In the genomic region with DNA sequence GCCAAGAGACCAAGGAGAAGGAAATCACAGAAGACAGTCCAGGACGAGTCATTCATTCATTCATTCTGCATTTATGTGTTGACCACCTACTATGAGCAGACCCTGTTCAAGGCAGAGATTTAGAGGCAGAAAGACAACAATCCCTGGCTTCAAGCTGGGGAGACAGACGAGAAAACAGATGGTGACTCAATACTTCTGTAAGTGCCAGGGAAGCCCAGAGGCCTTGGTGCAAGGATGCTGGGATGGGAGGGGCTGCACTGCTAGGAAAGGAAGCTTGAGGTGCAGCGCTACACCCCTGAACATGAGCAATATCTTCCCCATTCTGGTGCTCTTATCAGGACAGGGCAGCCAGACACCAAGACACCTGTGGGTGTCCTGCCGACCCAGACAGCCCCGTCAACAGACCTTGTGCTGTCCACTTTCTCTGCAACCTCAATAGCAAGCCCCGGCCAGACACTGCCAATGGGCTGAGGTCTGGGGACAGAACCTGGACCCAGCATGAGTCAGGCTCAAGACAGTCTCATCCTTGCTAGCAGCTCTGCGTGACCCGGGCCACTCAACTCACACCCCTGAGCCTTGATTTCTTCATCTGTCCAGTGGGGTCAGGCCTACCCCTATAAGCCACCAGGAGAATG, we compare ENCODE assay signal across 11 cellular contexts.
A peak's percentile ranks its signal among the peaks of the same experiment; 100 is the strongest.
DNase-seq lines count a peak whose midpoint lies in the region; ATAC-seq and TF ChIP-seq lines count a peak whose summit lies in the region.
"Had no signal": no experiment of that assay in that cellular context is flagged by ENCODE, and none has a peak within 500 bp of the region (broad histone marks: within the 10 kb centered on the region; RNA-seq: fewer than 3 reads in every experiment).

No MANE protein-coding gene starts in this region.

- no peak for TF ChIP-seq CTCF in AG04450 (IDR thresholded peaks at IDR 0.05; ENCODE audit: low read depth, low read length)
- no peak for TF ChIP-seq CTCF in fibroblast of mammary gland (conservative IDR thresholded peaks at IDR 0.05; ENCODE audit: control insufficient read depth, insufficient read depth, low read depth, low read length)
- no peak for TF ChIP-seq CTCF in neural progenitor cell (IDR thresholded peaks at IDR 0.05)

- H3K4me3 Mint-ChIP-seq in neural progenitor cell, result peak overlapping the region; percentile 43
- no peak overlapping the region for H3K4me3 Mint-ChIP-seq in activated T-cell treated with anti-CD3 and anti-CD28 coated beads, Interleukin-2, amount 50 U/mL, for 24 hours
- H3K4me3 Mint-ChIP-seq in stimulated activated effector memory CD8-positive, alpha-beta T cell treated with anti-CD3 and anti-CD28 coated beads, Interleukin-12 subunit alpha, Interleukin-12 subunit beta, amount 100 ng/mL, for 72 hours, result no peak overlapping the region

- peaks cover 22% of the 10 kb centered on the region for H3F3A ChIP-seq in neural progenitor cell (ENCODE audit: low read depth)

- H3K79me2 ChIP-seq in neural progenitor cell (ENCODE audit: low read depth), result no peaks in the 10 kb centered on the region

- H3K27me3 ChIP-seq in AG04450 (ENCODE audit: control insufficient read depth, insufficient read depth, low read length) (no peaks in the 10 kb centered on the region), neural progenitor cell (no peaks in the 10 kb centered on the region)
- H3K27me3 ChIP-seq: right lobe of liver had no signal

- no peaks in the 10 kb centered on the region for H3K36me3 ChIP-seq in SK-N-MC (ENCODE audit: insufficient read depth, low read length)
- no peaks in the 10 kb centered on the region for H3K36me3 ChIP-seq in neural progenitor cell
- H3K36me3 ChIP-seq: lower lobe of right lung, right lobe of liver had no signal

- no peaks in the 10 kb centered on the region for H3K36me3 Mint-ChIP-seq in neural progenitor cell
- no peaks in the 10 kb centered on the region for H3K36me3 Mint-ChIP-seq in activated T-cell treated with anti-CD3 and anti-CD28 coated beads, Interleukin-2, amount 50 U/mL, for 24 hours (ENCODE audit: low read depth)
- no peaks in the 10 kb centered on the region for H3K36me3 Mint-ChIP-seq in stimulated activated effector memory CD8-positive, alpha-beta T cell treated with anti-CD3 and anti-CD28 coated beads, Interleukin-12 subunit alpha, Interleukin-12 subunit beta, amount 100 ng/mL, for 72 hours

- H3K27ac ChIP-seq in AG04450 (ENCODE audit: low read depth, low read length), result peak overlapping the region; percentile 82
- H3K27ac ChIP-seq in SK-N-MC, result no peak overlapping the region
- H3K27ac ChIP-seq in neural progenitor cell, result no peak overlapping the region
- H3K27ac ChIP-seq: A549, lower lobe of right lung, right lobe of liver had no signal

- H3K4me1 Mint-ChIP-seq in neural progenitor cell, result peaks cover 32% of the 10 kb centered on the region
- H3K4me1 Mint-ChIP-seq in activated T-cell treated with anti-CD3 and anti-CD28 coated beads, Interleukin-2, amount 50 U/mL, for 24 hours (ENCODE audit: low read depth), result no peaks in the 10 kb centered on the region
- H3K4me1 Mint-ChIP-seq in stimulated activated effector memory CD8-positive, alpha-beta T cell treated with anti-CD3 and anti-CD28 coated beads, Interleukin-12 subunit alpha, Interleukin-12 subunit beta, amount 100 ng/mL, for 72 hours, result no peaks in the 10 kb centered on the region

- H3K9ac ChIP-seq in SK-N-MC (ENCODE audit: insufficient read length), result peak overlapping the region; percentile 15
- H3K9ac ChIP-seq in neural progenitor cell, result no peak overlapping the region

- CTCF ChIA-PET in AG04450 (lab: Charles Lee), result interaction anchor here (1.6 kb wide), 1 partner anchor 147 kb away, joined by 7 read pairs; no protein-coding TSS in a partner anchor

- no peak overlapping the region for H2AFZ ChIP-seq in neural progenitor cell (replicated peaks)

- DNase-seq in AG04450 (ENCODE audit: low read depth, low spot score) (no peak), SK-N-MC (ENCODE audit: low read depth, low spot score) (no peak), fibroblast of mammary gland (ENCODE audit: low read depth) (peak; percentile 59), neural progenitor cell (ENCODE audit: low spot score) (no peak), DMS53 treated with DMSO at 0.1 percent for 48 hours (lab: John Stamatoyannopoulos, UW; ENCODE audit: unreplicated experiment) (no peak)
- DNase-seq in activated T-cell treated with anti-CD3 and anti-CD28 coated beads, Interleukin-2, amount 50 U/mL, for 24 hours, result no peak
- DNase-seq in stimulated activated effector memory CD8-positive, alpha-beta T cell treated with anti-CD3 and anti-CD28 coated beads, Interleukin-12 subunit alpha, Interleukin-12 subunit beta, amount 100 ng/mL, for 72 hours (ENCODE audit: low spot score in 2 of 2), result no peak

- peak overlapping the region; percentile 91 for H3K27ac Mint-ChIP-seq in neural progenitor cell
- no peak overlapping the region for H3K27ac Mint-ChIP-seq in activated T-cell treated with anti-CD3 and anti-CD28 coated beads, Interleukin-2, amount 50 U/mL, for 24 hours
- no peak overlapping the region for H3K27ac Mint-ChIP-seq in stimulated activated effector memory CD8-positive, alpha-beta T cell treated with anti-CD3 and anti-CD28 coated beads, Interleukin-12 subunit alpha, Interleukin-12 subunit beta, amount 100 ng/mL, for 72 hours

- no peaks in the 10 kb centered on the region for H3K9me3 Mint-ChIP-seq in neural progenitor cell
- no peaks in the 10 kb centered on the region for H3K9me3 Mint-ChIP-seq in activated T-cell treated with anti-CD3 and anti-CD28 coated beads, Interleukin-2, amount 50 U/mL, for 24 hours
- no peaks in the 10 kb centered on the region for H3K9me3 Mint-ChIP-seq in stimulated activated effector memory CD8-positive, alpha-beta T cell treated with anti-CD3 and anti-CD28 coated beads, Interleukin-12 subunit alpha, Interleukin-12 subunit beta, amount 100 ng/mL, for 72 hours

- H3K4me3 ChIP-seq in AG04450 (ENCODE audit: low read depth, low read length) (no peak overlapping the region), SK-N-MC (0 out of 2 replicates have a peak overlapping the region, but pooled peaks have one; percentile 5), fibroblast of mammary gland (ENCODE audit: control insufficient read depth, low read depth, low read length) (no peak overlapping the region), neural progenitor cell (no peak overlapping the region)
- H3K4me3 ChIP-seq: A549, lower lobe of right lung, right lobe of liver had no signal

- peaks cover 10% of the 10 kb centered on the region for H3K27me3 Mint-ChIP-seq in neural progenitor cell (ENCODE audit: insufficient read depth, low read depth)
- H3K27me3 Mint-ChIP-seq in activated T-cell treated with anti-CD3 and anti-CD28 coated beads, Interleukin-2, amount 50 U/mL, for 24 hours, result peaks cover 3% of the 10 kb centered on the region

- ATAC-seq in HG03571 (IDR thresholded peaks at IDR 0.05; ENCODE audit: unreplicated experiment), result no peak
- ATAC-seq in stimulated activated effector memory CD8-positive, alpha-beta T cell treated with anti-CD3 and anti-CD28 coated beads, Interleukin-12 subunit alpha, Interleukin-12 subunit beta, amount 100 ng/mL, for 72 hours, result no peak

- H4K20me1 ChIP-seq in neural progenitor cell (ENCODE audit: low read depth), result peaks cover 11% of the 10 kb centered on the region

- no peak overlapping the region for H3K4me2 ChIP-seq in neural progenitor cell
- H3K4me2 ChIP-seq: A549 had no signal

- H3K9me3 ChIP-seq in AG04450 (ENCODE audit: control insufficient read depth, insufficient read depth, low read length) (peaks cover 6% of the 10 kb centered on the region; the same call in 1 of the 2 replicates), SK-N-MC (ENCODE audit: low read depth, low read length) (no peaks in the 10 kb centered on the region), neural progenitor cell (ENCODE audit: low read depth) (no peaks in the 10 kb centered on the region)
- H3K9me3 ChIP-seq: A549, lower lobe of right lung, right lobe of liver had no signal

- H3K4me1 ChIP-seq in neural progenitor cell, result peaks cover 16% of the 10 kb centered on the region
- H3K4me1 ChIP-seq: A549 had no signal

- POLR2A ChIA-PET in AG04450 (lab: Yijun Ruan, JAX), result interaction anchor here (1.3 to 1.4 kb wide), 2 partner anchors 27 to 137 kb away, joined by 3 to 4 read pairs; no protein-coding TSS in a partner anchor
